In the genomic region with DNA sequence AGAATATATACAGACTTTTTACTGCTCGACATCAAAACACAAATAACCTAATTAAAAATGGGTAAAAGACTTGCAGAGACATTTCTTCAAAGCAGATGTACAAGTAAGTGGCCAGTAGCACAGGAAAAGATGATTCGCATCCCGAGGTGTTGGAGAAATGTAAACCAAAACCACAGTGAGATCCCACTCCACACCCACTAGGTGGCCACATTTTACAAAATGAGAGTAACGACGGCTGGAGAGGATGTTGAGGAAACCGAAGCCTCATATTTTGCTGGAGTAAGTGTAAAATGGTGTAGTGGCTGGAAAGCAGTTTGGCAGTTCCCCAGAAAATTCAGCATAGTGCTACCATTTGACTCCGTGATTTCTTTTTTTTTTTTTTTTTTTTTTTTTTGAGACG, we compare ENCODE assay signal across 9 cellular contexts. TPM values are rescaled to one million over a fixed set of nuclear protein-coding genes. Genes with fewer than 3 reads are reported as not detected.
DNase-seq lines count a peak whose midpoint lies in the region; ATAC-seq and TF ChIP-seq lines count a peak whose summit lies in the region.
"Had no signal": no experiment of that assay in that cellular context is flagged by ENCODE, and none has a peak within 500 bp of the region (broad histone marks: within the 10 kb centered on the region; RNA-seq: fewer than 3 reads in every experiment).

No MANE protein-coding gene starts in this region.

- 10% methylated on average over 2 of the region's 8 CpGs for WGBS in mesenchymal stem cell

- H3K79me1 ChIP-seq in mesenchymal stem cell (replicated peaks; ENCODE audit: low read length, poor library complexity, severe bottlenecking) = no peaks in the 10 kb centered on the region

- no peak overlapping the region for H2AFZ ChIP-seq in mesenchymal stem cell (ENCODE audit: low read depth, low read length)

- no peak overlapping the region for H3K27ac Mint-ChIP-seq in effector memory CD8-positive, alpha-beta T cell
- no peak overlapping the region for H3K27ac Mint-ChIP-seq in type B pancreatic cell

- H2AK5ac ChIP-seq in mesenchymal stem cell (ENCODE audit: low read length, severe bottlenecking) = no peak overlapping the region

- no peak overlapping the region for H3K4me2 ChIP-seq in mesenchymal stem cell (ENCODE audit: low read length, poor library complexity, severe bottlenecking)

- H3K4me3 Mint-ChIP-seq in effector memory CD8-positive, alpha-beta T cell = peak overlapping the region in 1 of 2 donors; percentile 54
- no peak overlapping the region for H3K4me3 Mint-ChIP-seq in type B pancreatic cell

- H4K8ac ChIP-seq in mesenchymal stem cell (ENCODE audit: low read length) = no peak overlapping the region

- no peak overlapping the region for H2BK12ac ChIP-seq in mesenchymal stem cell (ENCODE audit: low read length in 2 of 2)

- H3K27ac ChIP-seq in mesenchymal stem cell (ENCODE audit: low read length, poor library complexity, severe bottlenecking) = no peak overlapping the region

- DNase-seq in stimulated activated CD4-positive, alpha-beta T cell treated with anti-CD3 and anti-CD28 coated beads, Interleukin-15, amount 100 ng/mL, for 24 hours = peak; percentile 52
- DNase-seq in stimulated activated CD4-positive, alpha-beta T cell treated with anti-CD3 and anti-CD28 coated beads, Interleukin-12 subunit alpha, Interleukin-12 subunit beta, amount 100 ng/mL, for 4 hours = no peak
- DNase-seq in NCI-H1417 treated with DMSO at 0.1 percent for 48 hours (lab: John Stamatoyannopoulos, UW) (peak; percentile 49), SW 1271 (lab: John Stamatoyannopoulos, UW) (peak; percentile 51 to 73), mesenchymal stem cell (peak; percentile 82), type B pancreatic cell (ENCODE audit: extremely low spot score, unreplicated experiment) (no peak)
- DNase-seq in effector memory CD8-positive, alpha-beta T cell = peak; percentile 32

- peaks cover 10 to 15% of the 10 kb centered on the region in 2 donors for H3K4me1 Mint-ChIP-seq in effector memory CD8-positive, alpha-beta T cell (ENCODE audit: low read depth in 2 of 2)
- peaks cover 9% of the 10 kb centered on the region for H3K4me1 Mint-ChIP-seq in type B pancreatic cell (ENCODE audit: unreplicated experiment)

- peaks cover 46 to 52% of the 10 kb centered on the region in 2 experiments for H3K27me3 ChIP-seq in mesenchymal stem cell (ENCODE audit: control insufficient read depth in 1 of 2, insufficient read depth in 1 of 2, low read length in 2 of 2)

- peak overlapping the region; percentile 0 for H3K9ac ChIP-seq in mesenchymal stem cell (ENCODE audit: low read length)

- H3K4me3 ChIP-seq in mesenchymal stem cell (ENCODE audit: insufficient read depth in 1 of 2, low read depth in 1 of 2, low read length in 2 of 2) = no peak overlapping the region

- peak; percentile 75 for TF ChIP-seq CTCF in type B pancreatic cell (conservative IDR thresholded peaks at IDR 0.05)

- no peak overlapping the region for H3K18ac ChIP-seq in mesenchymal stem cell (ENCODE audit: low read depth in 1 of 2, low read length in 2 of 2)

- H2BK15ac ChIP-seq in mesenchymal stem cell (ENCODE audit: low read depth, poor library complexity, severe bottlenecking) = no peak overlapping the region

- no peaks in the 10 kb centered on the region for H3K36me3 ChIP-seq in mesenchymal stem cell (ENCODE audit: control insufficient read depth in 1 of 2, insufficient read depth in 2 of 2, low read depth in 1 of 2, low read length in 2 of 2)

- H3K27me3 Mint-ChIP-seq in effector memory CD8-positive, alpha-beta T cell = peaks cover 19 to 55% of the 10 kb centered on the region in 2 donors
- peaks cover 46% of the 10 kb centered on the region for H3K27me3 Mint-ChIP-seq in type B pancreatic cell

- peaks cover 4% of the 10 kb centered on the region for H3K4me1 ChIP-seq in mesenchymal stem cell (ENCODE audit: control insufficient read depth, insufficient read depth, low read depth, low read length)

- H2BK5ac ChIP-seq in mesenchymal stem cell (ENCODE audit: low read depth, low read length, poor library complexity, severe bottlenecking) = no peak overlapping the region

- H3K4ac ChIP-seq in mesenchymal stem cell (ENCODE audit: low read depth in 1 of 2, low read length in 2 of 2) = no peak overlapping the region

- peaks cover 3% of the 10 kb centered on the region for H3K36me3 Mint-ChIP-seq in effector memory CD8-positive, alpha-beta T cell (ENCODE audit: insufficient read depth)
- no peaks in the 10 kb centered on the region for H3K36me3 Mint-ChIP-seq in type B pancreatic cell

- H3K9me3 ChIP-seq in mesenchymal stem cell (ENCODE audit: control insufficient read depth, low read length) = no peaks in the 10 kb centered on the region

- no peak overlapping the region for H3K14ac ChIP-seq in mesenchymal stem cell (ENCODE audit: low read length in 2 of 2)

- ATAC-seq in effector memory CD8-positive, alpha-beta T cell (replicated peaks) = peak; percentile 75
- ATAC-seq in HG03175 (IDR thresholded peaks at IDR 0.05; ENCODE audit: unreplicated experiment) = no peak

- no peak overlapping the region for H4K91ac ChIP-seq in mesenchymal stem cell (ENCODE audit: low read length)

- H2BK120ac ChIP-seq in mesenchymal stem cell (ENCODE audit: low read depth, low read length) = no peak overlapping the region

- no peak overlapping the region for H3K23ac ChIP-seq in mesenchymal stem cell (ENCODE audit: low read length in 2 of 2)

- no peaks in the 10 kb centered on the region for H3K9me3 Mint-ChIP-seq in effector memory CD8-positive, alpha-beta T cell
- no peaks in the 10 kb centered on the region for H3K9me3 Mint-ChIP-seq in type B pancreatic cell

RNA-seq across cellular contexts. Expression of a gene that starts 21.3 kb away (rescaled TPM):
- polyA plus RNA-seq in mesenchymal stem cell (2013, experiment 1 of 2) = 15.3 TPM
- polyA plus RNA-seq in mesenchymal stem cell (2013, experiment 2 of 2) = 14.4 TPM
- total RNA-seq in type B pancreatic cell (ENCODE audit: low replicate concordance) = 21.0 and 54.9 TPM in 2 replicates

RNA-seq across cellular contexts. Expression of a gene that starts 24.1 kb away (rescaled TPM):
- polyA plus RNA-seq in mesenchymal stem cell (2013, experiment 1 of 2) = not detected
- polyA plus RNA-seq in mesenchymal stem cell (2013, experiment 2 of 2) = not detected
- not detected in 2 replicates for total RNA-seq in type B pancreatic cell (ENCODE audit: low replicate concordance)
- polyA plus RNA-seq: esophagus had no signal

Comparison
In these comparisons a context has a peak if more than half of its experiments do, and no peak if none do; other contexts are left out.
1. DNase-seq: peak in stimulated activated CD4-positive, alpha-beta T cell treated with anti-CD3 and anti-CD28 coated beads, Interleukin-15, amount 100 ng/mL, for 24 hours (single experiment), NCI-H1417 treated with DMSO at 0.1 percent for 48 hours (single experiment), SW 1271 (2 of 2), effector memory CD8-positive, alpha-beta T cell (3 of 3) and mesenchymal stem cell (single experiment); none in stimulated activated CD4-positive, alpha-beta T cell treated with anti-CD3 and anti-CD28 coated beads, Interleukin-12 subunit alpha, Interleukin-12 subunit beta, amount 100 ng/mL, for 4 hours (single experiment) and type B pancreatic cell (single experiment).